8 cellular contexts compared by ENCODE assay signal in genomic region chr12:101876861-101877815, GRCh38.
DNase-seq lines count a peak whose midpoint lies in the region; ATAC-seq lines count a peak whose summit lies in the region.

Gene DRAM1 (plus strand): TSS chr12:101877580. CDS start chr12:101877790, 210 bp downstream.

- H3K4me3 Mint-ChIP-seq in effector memory CD8-positive, alpha-beta T cell, result peak within 1 kb of the TSS; percentile 96 to 97
- peak within 1 kb of the TSS; percentile 99 for H3K4me3 Mint-ChIP-seq in memory B cell

- peaks cover 12 to 16% of the 10 kb centered on the region in 2 donors for H3K4me1 Mint-ChIP-seq in effector memory CD8-positive, alpha-beta T cell (ENCODE audit: low read depth in 2 of 2)
- peaks cover 15% of the 10 kb centered on the region for H3K4me1 Mint-ChIP-seq in memory B cell

- ATAC-seq in GM18867 (IDR thresholded peaks at IDR 0.05; ENCODE audit: unreplicated experiment) (peak; percentile 89), HG03095 (IDR thresholded peaks at IDR 0.05; ENCODE audit: unreplicated experiment) (peak; percentile 80), memory B cell (ENCODE audit: low read depth) (peak; percentile 89)
- ATAC-seq in effector memory CD8-positive, alpha-beta T cell (replicated peaks), result peak; percentile 83

- H3K36me3 Mint-ChIP-seq in effector memory CD8-positive, alpha-beta T cell (ENCODE audit: insufficient read depth), result peaks cover 25% of the 10 kb centered on the region
- H3K36me3 Mint-ChIP-seq in memory B cell, result peaks cover 3% of the 10 kb centered on the region

- peak within 1 kb of the TSS; percentile 91 to 94 for H3K27ac Mint-ChIP-seq in effector memory CD8-positive, alpha-beta T cell
- H3K27ac Mint-ChIP-seq in memory B cell, result peak within 1 kb of the TSS; percentile 97

- no peaks in the 10 kb centered on the region for H3K27me3 Mint-ChIP-seq in effector memory CD8-positive, alpha-beta T cell
- no peaks in the 10 kb centered on the region for H3K27me3 Mint-ChIP-seq in memory B cell

- DNase-seq in AML-193 (lab: John Stamatoyannopoulos, UW), result peak; percentile 84 to 87
- peak; percentile 43 for DNase-seq in NCI-H526 treated with DMSO at 0.1 percent for 48 hours (lab: John Stamatoyannopoulos, UW)
- DNase-seq in activated CD8-positive, alpha-beta memory T cell treated with anti-CD3 and anti-CD28 coated beads for 48 hours (ENCODE audit: low read depth in 2 of 3, low spot score in 2 of 3), result peak; percentile 52 to 61 (median 55)
- DNase-seq in effector memory CD8-positive, alpha-beta T cell, result peak; percentile 71 to 75 (median 73)
- DNase-seq in memory B cell (ENCODE audit: low spot score in 2 of 2), result peak; percentile 80 to 83
- peak; percentile 51 for DNase-seq in stimulated activated CD8-positive, alpha-beta memory T cell treated with anti-CD3 and anti-CD28 coated beads, Interleukin-12 subunit alpha, Interleukin-12 subunit beta, amount 100 ng/mL, for 1 hour (ENCODE audit: low read depth)

- H3K9me3 Mint-ChIP-seq in effector memory CD8-positive, alpha-beta T cell, result no peaks in the 10 kb centered on the region
- H3K9me3 Mint-ChIP-seq in memory B cell, result no peaks in the 10 kb centered on the region

Comparison
In these comparisons a context has a peak if more than half of its experiments do, and no peak if none do; other contexts are left out.
1. Peak in every context shown above with its lines: DNase-seq and ATAC-seq.